Comparison of ENCODE assay signal across 10 cellular contexts in genomic region chr5:171337207-171337562, GRCh38. TPM values are rescaled to one million over a fixed set of nuclear protein-coding genes. Genes with fewer than 3 reads are reported as not detected.
DNase-seq lines count a peak whose midpoint lies in the region; ATAC-seq, FAIRE-seq and TF ChIP-seq lines count a peak whose summit lies in the region.
"Had no signal": no experiment of that assay in that cellular context is flagged by ENCODE, and none has a peak within 500 bp of the region (broad histone marks: within the 10 kb centered on the region; RNA-seq: fewer than 3 reads in every experiment).

No MANE protein-coding gene starts in this region.

- H3K9me3 Mint-ChIP-seq in HFFc6 = no peaks in the 10 kb centered on the region

- H3K4me3 ChIP-seq in ACC112 (ENCODE audit: low read depth, low read length) (peak overlapping the region; percentile 75), bronchial epithelial cell (ENCODE audit: low read depth, low read length) (peak overlapping the region; percentile 37), mucosa of rectum (ENCODE audit: low read length in 2 of 2) (peak overlapping the region; percentile 40 to 71)

- no peak overlapping the region for H3K9ac ChIP-seq in mucosa of rectum (ENCODE audit: low read depth in 1 of 2, low read length in 2 of 2)

- H3K36me3 ChIP-seq in ACC112 (ENCODE audit: insufficient read depth, low read length) (no peaks in the 10 kb centered on the region), bronchial epithelial cell (ENCODE audit: control insufficient read depth, insufficient read depth, low read length) (no peaks in the 10 kb centered on the region), mucosa of rectum (ENCODE audit: control insufficient read depth in 2 of 2, insufficient read depth in 2 of 2, low read length in 2 of 2) (no peaks in the 10 kb centered on the region)

- H3K27ac ChIP-seq in ACC112 (ENCODE audit: low read depth, low read length) (no peak overlapping the region), mucosa of rectum (ENCODE audit: low read depth in 2 of 2, low read length in 2 of 2) (no peak overlapping the region)

- no peak for DNase-seq in HFFc6
- DNase-seq in bronchial epithelial cell (ENCODE audit: low read depth) = no peak
- no peak for DNase-seq in frontal cortex (ENCODE audit: low spot score in 2 of 2)
- DNase-seq in kidney tubule cell (ENCODE audit: low spot score) = no peak
- no peak for DNase-seq in NCI-H2081 treated with DMSO at 0.1 percent for 48 hours (lab: John Stamatoyannopoulos, UW)
- DNase-seq: activated CD4-positive, alpha-beta T cell treated with anti-CD3 and anti-CD28 coated beads for 4 hours had no signal

- H3K4me1 ChIP-seq in ACC112 (ENCODE audit: control insufficient read depth, insufficient read depth, low read length, unreplicated experiment) (no peaks in the 10 kb centered on the region), mucosa of rectum (ENCODE audit: control insufficient read depth in 2 of 2, insufficient read depth in 2 of 2, low read length in 2 of 2) (no peaks in the 10 kb centered on the region)

- peaks cover 17% of the 10 kb centered on the region for H3K4me1 Mint-ChIP-seq in HFFc6 (ENCODE audit: low read depth)

- H3K27me3 Mint-ChIP-seq in HFFc6 (ENCODE audit: insufficient read depth) = peaks cover 12% of the 10 kb centered on the region

- H2AFZ ChIP-seq in ACC112 (ENCODE audit: low read length, unreplicated experiment) = peak overlapping the region; percentile 85

- H3K4me3 Mint-ChIP-seq in HFFc6 = peak overlapping the region; percentile 92

- no peaks in the 10 kb centered on the region for H3K79me2 ChIP-seq in ACC112 (ENCODE audit: control insufficient read depth, insufficient read depth, low read length, unreplicated experiment)

- peak; percentile 23 for TF ChIP-seq CTCF in HFFc6 (IDR thresholded peaks at IDR 0.05)
- no peak for TF ChIP-seq CTCF in bronchial epithelial cell (IDR thresholded peaks at IDR 0.05; ENCODE audit: insufficient read depth, low read length, severe bottlenecking)

- H3K27me3 ChIP-seq in ACC112 (ENCODE audit: insufficient read depth, low read length) (peaks cover 36% of the 10 kb centered on the region), bronchial epithelial cell (ENCODE audit: control insufficient read depth, insufficient read depth, low read length) (peaks cover 8% of the 10 kb centered on the region), mucosa of rectum (ENCODE audit: control insufficient read depth in 2 of 2, insufficient read depth in 2 of 2, low read length in 2 of 2) (peaks cover 12 to 17% of the 10 kb centered on the region in 2 donors)

- no peak for FAIRE-seq in bronchial epithelial cell (lab: Jason Lieb, UNC)
- FAIRE-seq in frontal cortex (lab: Jason Lieb, UNC) = no peak

- H3K36me3 Mint-ChIP-seq in HFFc6 (ENCODE audit: low read depth) = no peaks in the 10 kb centered on the region

- no peak for ATAC-seq in GM21723 (IDR thresholded peaks at IDR 0.05; ENCODE audit: unreplicated experiment)

- H3K27ac Mint-ChIP-seq in HFFc6 = no peak overlapping the region; the same call in 1 of the 2 replicates

- H3K9me3 ChIP-seq in mucosa of rectum (ENCODE audit: control insufficient read depth in 2 of 2, low read length in 2 of 2) = no peaks in the 10 kb centered on the region

RNA-seq across cellular contexts. Expression of gene TLX3, which starts 28.1 kb away (rescaled TPM):
- not detected for total RNA-seq in HFFc6 (2021; fragmentation: NEBNext Ultra II Directional; extraction: Animal tissue kit (Norgen Biotek cat#: 25700))
- total RNA-seq in bronchial epithelial cell (not detected in 2 replicates), frontal cortex (not detected)
- total RNA-seq: occipital lobe had no signal

RNA-seq across cellular contexts. Expression of gene NPM1, which starts 50.5 kb away (rescaled TPM):
- total RNA-seq in HFFc6 (2021; fragmentation: NEBNext Ultra II Directional; extraction: Animal tissue kit (Norgen Biotek cat#: 25700)) = 1,000 to 10,000 TPM; 1,557 to 2,328 (median 1,897) TPM
- 1,055 and 2,049 TPM in 2 replicates for total RNA-seq in bronchial epithelial cell
- 414 TPM for total RNA-seq in frontal cortex
